ENCODE assay signal across 1 cellular context in the genomic region with DNA sequence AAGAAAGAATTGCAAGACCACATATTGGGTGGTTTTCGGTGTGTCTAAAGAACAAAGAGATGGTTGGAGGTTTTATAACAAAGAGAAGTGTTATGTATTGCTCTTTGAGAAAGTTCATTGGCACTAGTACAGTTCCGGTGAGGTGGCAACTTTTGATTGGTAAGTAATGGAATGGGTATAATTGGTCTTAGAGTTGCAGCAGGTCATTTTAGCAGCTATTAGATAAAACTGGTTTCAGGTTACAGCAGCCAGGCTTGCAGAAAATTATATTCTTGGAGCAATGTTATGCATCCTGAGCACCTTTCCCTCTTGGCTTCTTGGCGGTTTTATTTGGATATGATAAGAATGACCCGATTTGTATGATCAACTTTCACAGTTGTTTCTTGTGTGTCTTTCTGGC.
TF ChIP-seq lines count a peak whose summit lies in the region.

No MANE protein-coding gene starts in this region.

TF ChIP-seq in HEK293, 187 proteins besides CTCF, POLR2A, EP300 and RAD21 (continued from another document):
- TF ChIP-seq, protein P1, sequence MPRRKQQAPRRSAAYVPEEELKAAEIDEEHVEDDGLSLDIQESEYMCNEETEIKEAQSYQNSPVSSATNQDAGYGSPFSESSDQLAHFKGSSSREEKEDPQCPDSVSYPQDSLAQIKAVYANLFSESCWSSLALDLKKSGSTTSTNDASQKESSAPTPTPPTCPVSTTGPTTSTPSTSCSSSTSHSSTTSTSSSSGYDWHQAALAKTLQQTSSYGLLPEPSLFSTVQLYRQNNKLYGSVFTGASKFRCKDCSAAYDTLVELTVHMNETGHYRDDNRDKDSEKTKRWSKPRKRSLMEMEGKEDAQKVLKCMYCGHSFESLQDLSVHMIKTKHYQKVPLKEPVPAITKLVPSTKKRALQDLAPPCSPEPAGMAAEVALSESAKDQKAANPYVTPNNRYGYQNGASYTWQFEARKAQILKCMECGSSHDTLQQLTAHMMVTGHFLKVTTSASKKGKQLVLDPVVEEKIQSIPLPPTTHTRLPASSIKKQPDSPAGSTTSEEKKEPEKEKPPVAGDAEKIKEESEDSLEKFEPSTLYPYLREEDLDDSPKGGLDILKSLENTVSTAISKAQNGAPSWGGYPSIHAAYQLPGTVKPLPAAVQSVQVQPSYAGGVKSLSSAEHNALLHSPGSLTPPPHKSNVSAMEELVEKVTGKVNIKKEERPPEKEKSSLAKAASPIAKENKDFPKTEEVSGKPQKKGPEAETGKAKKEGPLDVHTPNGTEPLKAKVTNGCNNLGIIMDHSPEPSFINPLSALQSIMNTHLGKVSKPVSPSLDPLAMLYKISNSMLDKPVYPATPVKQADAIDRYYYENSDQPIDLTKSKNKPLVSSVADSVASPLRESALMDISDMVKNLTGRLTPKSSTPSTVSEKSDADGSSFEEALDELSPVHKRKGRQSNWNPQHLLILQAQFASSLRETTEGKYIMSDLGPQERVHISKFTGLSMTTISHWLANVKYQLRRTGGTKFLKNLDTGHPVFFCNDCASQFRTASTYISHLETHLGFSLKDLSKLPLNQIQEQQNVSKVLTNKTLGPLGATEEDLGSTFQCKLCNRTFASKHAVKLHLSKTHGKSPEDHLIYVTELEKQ (tag by site-specific recombination; IDR thresholded peaks at IDR 0.05; ENCODE audit: borderline replicate concordance) = no peak
- TF ChIP-seq ZNF341 (tag by site-specific recombination; IDR thresholded peaks at IDR 0.05; ENCODE audit: low read depth) (no peak), ZXDB (tag by site-specific recombination; IDR thresholded peaks at IDR 0.05) (0 out of 2 replicates have a peak, but pooled peaks have one; percentile 31), ZNF391 (tag by site-specific recombination; IDR thresholded peaks at IDR 0.05; ENCODE audit: borderline replicate concordance, low read depth) (no peak), ZNF629 (tag by site-specific recombination; IDR thresholded peaks at IDR 0.05) (peak; percentile 45; the same call in 1 of the 2 replicates), YY2 (tag by site-specific recombination; IDR thresholded peaks at IDR 0.05) (no peak), ZNF37A (tag by site-specific recombination; IDR thresholded peaks at IDR 0.05) (no peak), ZBTB1 (tag by site-specific recombination; IDR thresholded peaks at IDR 0.05) (no peak), ZNF354C (tag by site-specific recombination; IDR thresholded peaks at IDR 0.05; ENCODE audit: borderline replicate concordance, low read depth) (no peak), ZNF600 (tag by site-specific recombination; IDR thresholded peaks at IDR 0.05) (peak; percentile 37; the same call in 1 of the 2 replicates), ZNF768 (tag by site-specific recombination; IDR thresholded peaks at IDR 0.05) (no peak), ZNF175 (tag by site-specific recombination; IDR thresholded peaks at IDR 0.05) (no peak), SP7 (tag by site-specific recombination; IDR thresholded peaks at IDR 0.05) (0 out of 2 replicates have a peak, but pooled peaks have one; percentile 41), MYNN (tag by site-specific recombination; IDR thresholded peaks at IDR 0.05; ENCODE audit: borderline replicate concordance) (no peak), ZNF114 (tag by site-specific recombination; IDR thresholded peaks at IDR 0.05) (no peak), ZNF423 (tag by site-specific recombination; IDR thresholded peaks at IDR 0.05) (no peak), PRDM1 (tag by site-specific recombination; IDR thresholded peaks at IDR 0.05) (peak; percentile 70), ZFP41 (tag by site-specific recombination; IDR thresholded peaks at IDR 0.05; ENCODE audit: borderline replicate concordance) (no peak), FEZF1 (tag by site-specific recombination; IDR thresholded peaks at IDR 0.05) (peak; percentile 81), TRIM28 (IDR thresholded peaks at IDR 0.05; ENCODE audit: borderline replicate concordance, low read length) (no peak), ZNF585B (tag by site-specific recombination; IDR thresholded peaks at IDR 0.05) (no peak), REPIN1 (tag by site-specific recombination; IDR thresholded peaks at IDR 0.05; ENCODE audit: low read depth) (no peak), ZNF184 (tag by site-specific recombination; IDR thresholded peaks at IDR 0.05) (no peak), KLF1 (tag by site-specific recombination; IDR thresholded peaks at IDR 0.05) (no peak), ZNF223 (tag by site-specific recombination; IDR thresholded peaks at IDR 0.05) (no peak), ZNF133 (tag by site-specific recombination; IDR thresholded peaks at IDR 0.05) (peak; percentile 53; the same call in 1 of the 2 replicates), ZNF626 (tag by site-specific recombination; IDR thresholded peaks at IDR 0.05) (no peak), ZNF624 (tag by site-specific recombination; IDR thresholded peaks at IDR 0.05) (no peak), ZNF292 (tag by site-specific recombination; IDR thresholded peaks at IDR 0.05; ENCODE audit: borderline replicate concordance, low read depth) (no peak), GLIS2 (tag by site-specific recombination; IDR thresholded peaks at IDR 0.05) (no peak), ZNF747 (tag by site-specific recombination; IDR thresholded peaks at IDR 0.05) (no peak)
- TF ChIP-seq, protein P2, sequence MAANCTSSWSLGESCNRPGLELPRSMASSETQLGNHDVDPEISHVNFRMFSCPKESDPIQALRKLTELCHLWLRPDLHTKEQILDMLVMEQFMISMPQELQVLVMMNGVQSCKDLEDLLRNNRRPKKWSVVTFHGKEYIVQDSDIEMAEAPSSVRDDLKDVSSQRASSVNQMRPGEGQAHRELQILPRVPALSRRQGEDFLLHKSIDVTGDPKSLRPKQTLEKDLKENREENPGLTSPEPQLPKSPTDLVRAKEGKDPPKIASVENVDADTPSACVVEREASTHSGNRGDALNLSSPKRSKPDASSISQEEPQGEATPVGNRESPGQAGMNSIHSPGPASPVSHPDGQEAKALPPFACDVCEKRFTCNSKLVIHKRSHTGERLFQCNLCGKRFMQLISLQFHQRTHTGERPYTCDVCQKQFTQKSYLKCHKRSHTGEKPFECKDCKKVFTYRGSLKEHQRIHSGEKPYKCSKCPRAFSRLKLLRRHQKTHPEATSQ (tag by site-specific recombination; IDR thresholded peaks at IDR 0.05) = no peak
- TF ChIP-seq, protein P3, sequence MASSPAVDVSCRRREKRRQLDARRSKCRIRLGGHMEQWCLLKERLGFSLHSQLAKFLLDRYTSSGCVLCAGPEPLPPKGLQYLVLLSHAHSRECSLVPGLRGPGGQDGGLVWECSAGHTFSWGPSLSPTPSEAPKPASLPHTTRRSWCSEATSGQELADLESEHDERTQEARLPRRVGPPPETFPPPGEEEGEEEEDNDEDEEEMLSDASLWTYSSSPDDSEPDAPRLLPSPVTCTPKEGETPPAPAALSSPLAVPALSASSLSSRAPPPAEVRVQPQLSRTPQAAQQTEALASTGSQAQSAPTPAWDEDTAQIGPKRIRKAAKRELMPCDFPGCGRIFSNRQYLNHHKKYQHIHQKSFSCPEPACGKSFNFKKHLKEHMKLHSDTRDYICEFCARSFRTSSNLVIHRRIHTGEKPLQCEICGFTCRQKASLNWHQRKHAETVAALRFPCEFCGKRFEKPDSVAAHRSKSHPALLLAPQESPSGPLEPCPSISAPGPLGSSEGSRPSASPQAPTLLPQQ (tag by site-specific recombination; IDR thresholded peaks at IDR 0.05) = peak; percentile 42; the same call in 1 of the 2 replicates
- TF ChIP-seq, protein P4, sequence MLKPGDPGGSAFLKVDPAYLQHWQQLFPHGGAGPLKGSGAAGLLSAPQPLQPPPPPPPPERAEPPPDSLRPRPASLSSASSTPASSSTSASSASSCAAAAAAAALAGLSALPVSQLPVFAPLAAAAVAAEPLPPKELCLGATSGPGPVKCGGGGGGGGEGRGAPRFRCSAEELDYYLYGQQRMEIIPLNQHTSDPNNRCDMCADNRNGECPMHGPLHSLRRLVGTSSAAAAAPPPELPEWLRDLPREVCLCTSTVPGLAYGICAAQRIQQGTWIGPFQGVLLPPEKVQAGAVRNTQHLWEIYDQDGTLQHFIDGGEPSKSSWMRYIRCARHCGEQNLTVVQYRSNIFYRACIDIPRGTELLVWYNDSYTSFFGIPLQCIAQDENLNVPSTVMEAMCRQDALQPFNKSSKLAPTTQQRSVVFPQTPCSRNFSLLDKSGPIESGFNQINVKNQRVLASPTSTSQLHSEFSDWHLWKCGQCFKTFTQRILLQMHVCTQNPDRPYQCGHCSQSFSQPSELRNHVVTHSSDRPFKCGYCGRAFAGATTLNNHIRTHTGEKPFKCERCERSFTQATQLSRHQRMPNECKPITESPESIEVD (tag by site-specific recombination; IDR thresholded peaks at IDR 0.05) = peak; percentile 68
- TF ChIP-seq, protein P5, sequence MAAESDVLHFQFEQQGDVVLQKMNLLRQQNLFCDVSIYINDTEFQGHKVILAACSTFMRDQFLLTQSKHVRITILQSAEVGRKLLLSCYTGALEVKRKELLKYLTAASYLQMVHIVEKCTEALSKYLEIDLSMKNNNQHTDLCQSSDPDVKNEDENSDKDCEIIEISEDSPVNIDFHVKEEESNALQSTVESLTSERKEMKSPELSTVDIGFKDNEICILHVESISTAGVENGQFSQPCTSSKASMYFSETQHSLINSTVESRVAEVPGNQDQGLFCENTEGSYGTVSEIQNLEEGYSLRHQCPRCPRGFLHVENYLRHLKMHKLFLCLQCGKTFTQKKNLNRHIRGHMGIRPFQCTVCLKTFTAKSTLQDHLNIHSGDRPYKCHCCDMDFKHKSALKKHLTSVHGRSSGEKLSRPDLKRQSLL (tag by site-specific recombination; IDR thresholded peaks at IDR 0.05) = no peak
- TF ChIP-seq, protein P6, sequence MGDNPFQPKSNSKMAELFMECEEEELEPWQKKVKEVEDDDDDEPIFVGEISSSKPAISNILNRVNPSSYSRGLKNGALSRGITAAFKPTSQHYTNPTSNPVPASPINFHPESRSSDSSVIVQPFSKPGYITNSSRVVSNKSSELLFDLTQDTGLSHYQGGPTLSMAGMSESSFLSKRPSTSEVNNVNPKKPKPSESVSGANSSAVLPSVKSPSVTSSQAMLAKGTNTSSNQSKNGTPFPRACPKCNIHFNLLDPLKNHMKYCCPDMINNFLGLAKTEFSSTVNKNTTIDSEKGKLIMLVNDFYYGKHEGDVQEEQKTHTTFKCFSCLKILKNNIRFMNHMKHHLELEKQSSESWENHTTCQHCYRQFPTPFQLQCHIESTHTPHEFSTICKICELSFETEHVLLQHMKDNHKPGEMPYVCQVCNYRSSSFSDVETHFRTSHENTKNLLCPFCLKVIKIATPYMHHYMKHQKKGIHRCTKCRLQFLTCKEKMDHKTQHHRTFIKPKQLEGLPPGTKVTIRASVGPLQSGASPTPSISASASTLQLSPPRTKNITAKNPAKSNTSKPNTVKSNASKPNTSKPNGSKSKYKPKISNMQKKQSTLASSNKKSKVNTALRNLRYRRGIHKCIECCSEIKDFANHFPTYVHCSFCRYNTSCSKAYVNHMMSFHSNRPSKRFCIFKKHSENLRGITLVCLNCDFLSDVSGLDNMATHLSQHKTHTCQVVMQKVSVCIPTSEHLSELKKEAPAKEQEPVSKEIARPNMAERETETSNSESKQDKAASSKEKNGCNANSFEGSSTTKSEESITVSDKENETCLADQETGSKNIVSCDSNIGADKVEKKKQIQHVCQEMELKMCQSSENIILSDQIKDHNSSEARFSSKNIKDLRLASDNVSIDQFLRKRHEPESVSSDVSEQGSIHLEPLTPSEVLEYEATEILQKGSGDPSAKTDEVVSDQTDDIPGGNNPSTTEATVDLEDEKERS (tag by site-specific recombination; IDR thresholded peaks at IDR 0.05) = no peak
